14 cellular contexts compared by ENCODE assay signal in the genomic region with DNA sequence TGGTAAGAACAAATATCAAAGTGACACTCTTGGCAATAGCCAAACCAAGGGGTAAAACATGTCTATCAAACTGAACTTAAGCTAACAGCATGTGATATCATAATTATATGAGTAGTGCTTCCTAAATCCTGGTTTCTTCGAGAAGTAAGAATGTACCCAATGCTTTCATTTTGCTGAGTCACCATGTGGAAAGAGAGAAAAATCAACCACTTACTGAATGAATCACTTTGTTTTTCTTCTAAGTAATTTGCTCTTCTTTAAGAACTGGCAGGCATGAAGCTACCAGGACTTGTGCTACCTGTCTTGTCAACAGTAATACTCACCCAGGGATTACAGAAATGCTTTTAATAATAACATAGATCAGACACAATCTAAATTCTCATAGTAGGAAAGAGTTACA. TPM values are rescaled to one million over a fixed set of nuclear protein-coding genes. Genes with fewer than 3 reads are reported as not detected.
DNase-seq lines count a peak whose midpoint lies in the region; ATAC-seq and TF ChIP-seq lines count a peak whose summit lies in the region.
"Had no signal": no experiment of that assay in that cellular context is flagged by ENCODE, and none has a peak within 500 bp of the region (broad histone marks: within the 10 kb centered on the region; RNA-seq: fewer than 3 reads in every experiment).

No MANE protein-coding gene starts in this region.

- TF ChIP-seq CTCF in HFFc6 (IDR thresholded peaks at IDR 0.05) (no peak), foreskin fibroblast (IDR thresholded peaks at IDR 0.05; ENCODE audit: low read depth, low read length) (no peak)

- peaks cover 40% of the 10 kb centered on the region for H3K4me1 Mint-ChIP-seq in HFFc6 (ENCODE audit: low read depth)
- H3K4me1 Mint-ChIP-seq in naive thymus-derived CD8-positive, alpha-beta T cell = no peaks in the 10 kb centered on the region
- H3K4me1 Mint-ChIP-seq: T-cell had no signal

- peak overlapping the region; percentile 48 for H3K27ac Mint-ChIP-seq in HFFc6
- H3K27ac Mint-ChIP-seq in naive thymus-derived CD8-positive, alpha-beta T cell = no peak overlapping the region
- H3K27ac Mint-ChIP-seq: effector memory CD8-positive, alpha-beta T cell had no signal

- H3K4me3 Mint-ChIP-seq in HFFc6 = peak overlapping the region; percentile 43; the same call in 1 of the 2 replicates
- H3K4me3 Mint-ChIP-seq in naive thymus-derived CD8-positive, alpha-beta T cell = no peak overlapping the region
- H3K4me3 Mint-ChIP-seq: effector memory CD8-positive, alpha-beta T cell; T-cell had no signal

- H3K4me3 ChIP-seq in foreskin fibroblast (ENCODE audit: low read depth in 1 of 2, low read length in 2 of 2) = no peak overlapping the region
- H3K4me3 ChIP-seq: BLaER1 treated with 17β-estradiol and CSF1 and Interleukin-3, amounts not matched to agents 10 nM and 100 nM; spleen had no signal

- no peaks in the 10 kb centered on the region for H3K9me3 Mint-ChIP-seq in HFFc6
- H3K9me3 Mint-ChIP-seq in naive thymus-derived CD8-positive, alpha-beta T cell = no peaks in the 10 kb centered on the region
- H3K9me3 Mint-ChIP-seq: effector memory CD8-positive, alpha-beta T cell; T-cell had no signal

- DNase-seq in A172 (ENCODE audit: low spot score) (peak; percentile 81), HFFc6 (peak; percentile 80), amniotic epithelial cell (ENCODE audit: low read depth) (peak; percentile 95), foreskin fibroblast (peak; percentile 61 to 82), head of caudate nucleus (no peak), NCI-H187 (lab: John Stamatoyannopoulos, UW) (no peak)
- no peak for DNase-seq in naive thymus-derived CD8-positive, alpha-beta T cell
- no peak for DNase-seq in activated naive CD4-positive, alpha-beta T cell treated with anti-CD3 and anti-CD28 coated beads, Interleukin-2, amount 50 U/mL, for 16 hours
- DNase-seq: effector memory CD8-positive, alpha-beta T cell; NCI-H2107; spleen; stimulated activated naive CD4-positive, alpha-beta T cell treated with Interleukin-2 at 50 U/mL for 16 hours; T-cell had no signal

- POLR2A ChIA-PET in naive thymus-derived CD8-positive, alpha-beta T cell (lab: Charles Lee) = no interaction called here

- no peaks in the 10 kb centered on the region for H3K36me3 Mint-ChIP-seq in HFFc6 (ENCODE audit: low read depth)
- H3K36me3 Mint-ChIP-seq in naive thymus-derived CD8-positive, alpha-beta T cell = no peaks in the 10 kb centered on the region
- H3K36me3 Mint-ChIP-seq: T-cell had no signal

- no peak for ATAC-seq in naive thymus-derived CD8-positive, alpha-beta T cell
- ATAC-seq: effector memory CD8-positive, alpha-beta T cell; T-cell had no signal

- intact Hi-C loops in head of caudate nucleus (cut with DNase I) = no loop called here

- H3K27me3 Mint-ChIP-seq in HFFc6 (ENCODE audit: insufficient read depth) = peaks cover 1% of the 10 kb centered on the region; the same call in 1 of the 2 replicates
- peaks cover 5 to 40% (median 31%) of the 10 kb centered on the region in 5 donors for H3K27me3 Mint-ChIP-seq in naive thymus-derived CD8-positive, alpha-beta T cell

RNA-seq across cellular contexts. Expression of gene DUSP19, which starts 19.0 kb away (rescaled TPM):
- 2.5 and 3.2 TPM in 2 replicates for total RNA-seq in A172 (2014; rRNA removed; shearing (Covaris generic))
- 1 to 10 TPM; 2.5 to 2.8 (median 2.7) TPM for total RNA-seq in HFFc6 (2021; fragmentation: NEBNext Ultra II Directional; extraction: Animal tissue kit (Norgen Biotek cat#: 25700))
- total RNA-seq in naive thymus-derived CD8-positive, alpha-beta T cell = 1 to 10 TPM; 1.1 to 1.7 TPM
- polyA plus RNA-seq in naive thymus-derived CD8-positive, alpha-beta T cell = under 1 TPM; 0.30 to 0.88 (median 0.79) TPM

RNA-seq across cellular contexts. Expression of gene NCKAP1, which starts 21.3 kb away (rescaled TPM):
- total RNA-seq in A172 (2014; rRNA removed; shearing (Covaris generic)) = 186 and 213 TPM in 2 replicates
- total RNA-seq in HFFc6 (2021; fragmentation: NEBNext Ultra II Directional; extraction: Animal tissue kit (Norgen Biotek cat#: 25700)) = 100 to 1,000 TPM; 115 to 160 (median 146) TPM
- under 1 TPM; 0.42 to 0.63 TPM for total RNA-seq in naive thymus-derived CD8-positive, alpha-beta T cell
- polyA plus RNA-seq in naive thymus-derived CD8-positive, alpha-beta T cell = under 1 TPM in 2 of 3 donors, not detected in 1; 0.10 to 0.12 TPM

Comparison
In these comparisons a context has a peak if more than half of its experiments do, and no peak if none do; other contexts are left out.
1. DNase-seq: peak in A172 (single experiment), HFFc6 (single experiment), amniotic epithelial cell (single experiment) and foreskin fibroblast (2 of 2); none in head of caudate nucleus (0 of 42), naive thymus-derived CD8-positive, alpha-beta T cell (0 of 10), NCI-H187 (0 of 2) and activated naive CD4-positive, alpha-beta T cell treated with anti-CD3 and anti-CD28 coated beads, Interleukin-2, amount 50 U/mL, for 16 hours (single experiment).
2. RNA of gene NCKAP1, which starts 21.3 kb away (total RNA-seq): 186 to 213 TPM in A172 and 115 to 160 TPM in HFFc6; 0.42 to 0.63 TPM in naive thymus-derived CD8-positive, alpha-beta T cell; every median in the first group is over 10 times any median in the second.